ENCODE assay signal across 1 cellular context in the genomic region with DNA sequence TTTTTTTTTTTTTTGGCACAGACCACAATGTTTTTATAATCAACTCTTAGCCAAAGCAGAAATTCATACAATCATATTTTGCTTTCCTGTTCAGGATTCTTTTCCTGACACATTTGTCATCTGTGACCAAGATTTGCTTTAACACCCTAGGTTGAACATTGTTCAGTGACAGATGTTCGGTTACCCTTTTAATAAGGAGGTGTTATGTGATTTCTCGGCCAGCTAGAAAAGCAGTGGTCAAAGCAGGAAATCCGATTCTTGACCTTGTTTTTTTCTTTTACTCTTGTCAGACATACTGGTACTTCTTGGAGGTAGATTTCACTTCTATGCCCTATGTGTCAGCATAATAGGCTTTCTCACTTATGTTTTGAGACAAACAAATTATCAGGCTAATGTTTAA.
TF ChIP-seq lines count a peak whose summit lies in the region.

No MANE protein-coding gene starts in this region.

TF ChIP-seq in HCT116, 20 proteins besides CTCF, POLR2A, EP300 and RAD21:
- TF ChIP-seq CEBPB (IDR thresholded peaks at IDR 0.05; ENCODE audit: low read depth) (no peak), SIN3A (IDR thresholded peaks at IDR 0.05; ENCODE audit: low read depth) (no peak), CBX3 (IDR thresholded peaks at IDR 0.05; ENCODE audit: low read depth) (no peak), ZFX (IDR thresholded peaks at IDR 0.05) (no peak), ELF1 (IDR thresholded peaks at IDR 0.05; ENCODE audit: borderline replicate concordance, low read depth) (no peak), YY1 (IDR thresholded peaks at IDR 0.05; ENCODE audit: extremely low read depth, insufficient replicate concordance, low read depth, low read length) (no peak), EZH2 (IDR thresholded peaks at IDR 0.05) (no peak)
